Comparison of ENCODE assay signal across 2 cellular contexts in genomic region chr9:116524778-116525470, GRCh38.
TF ChIP-seq lines count a peak whose summit lies in the region.

No MANE protein-coding gene starts in this region.

TF ChIP-seq in A549, 52 proteins besides CTCF, POLR2A, EP300 and RAD21:
- no peak for TF ChIP-seq GATA3 (IDR thresholded peaks at IDR 0.05; ENCODE audit: borderline replicate concordance)
- no peak for TF ChIP-seq REST (IDR thresholded peaks at IDR 0.05)
- TF ChIP-seq E2F6 (IDR thresholded peaks at IDR 0.05; ENCODE audit: borderline replicate concordance, low read depth) = no peak
- no peak for TF ChIP-seq NR3C1 (IDR thresholded peaks at IDR 0.05)
- TF ChIP-seq HOXB5 (CRISPR knock-in tag; IDR thresholded peaks at IDR 0.05) = no peak
TF ChIP-seq in A549: peak in this region for 0.

TF ChIP-seq in liver, 16 proteins besides CTCF, POLR2A, EP300 and RAD21:
- TF ChIP-seq TAF1 (conservative IDR thresholded peaks at IDR 0.05) (no peak), RXRA (IDR thresholded peaks at IDR 0.05) (peak; percentile 63), EGR1 (IDR thresholded peaks at IDR 0.05; ENCODE audit: low read depth in 2 of 2) (no peak), FOXA1 (IDR thresholded peaks at IDR 0.05) (no peak), JUND (IDR thresholded peaks at IDR 0.05) (no peak), NR2F2 (IDR thresholded peaks at IDR 0.05) (no peak), ATF3 (IDR thresholded peaks at IDR 0.05) (no peak), HNF4A (conservative IDR thresholded peaks at IDR 0.05) (peak; percentile 75 to 85), SP1 (IDR thresholded peaks at IDR 0.05) (peak; percentile 47), MAX (IDR thresholded peaks at IDR 0.05) (no peak), FOXA2 (IDR thresholded peaks at IDR 0.05) (no peak), GABPA (IDR thresholded peaks at IDR 0.05 in 1 of 2, conservative IDR thresholded peaks at IDR 0.05 in 1 of 2) (no peak), ZBTB33 (IDR thresholded peaks at IDR 0.05) (no peak), HNF4G (IDR thresholded peaks at IDR 0.05) (no peak), YY1 (IDR thresholded peaks at IDR 0.05) (no peak), REST (IDR thresholded peaks at IDR 0.05) (no peak)
